Comparison of ENCODE assay signal across 8 cellular contexts in the genomic region with DNA sequence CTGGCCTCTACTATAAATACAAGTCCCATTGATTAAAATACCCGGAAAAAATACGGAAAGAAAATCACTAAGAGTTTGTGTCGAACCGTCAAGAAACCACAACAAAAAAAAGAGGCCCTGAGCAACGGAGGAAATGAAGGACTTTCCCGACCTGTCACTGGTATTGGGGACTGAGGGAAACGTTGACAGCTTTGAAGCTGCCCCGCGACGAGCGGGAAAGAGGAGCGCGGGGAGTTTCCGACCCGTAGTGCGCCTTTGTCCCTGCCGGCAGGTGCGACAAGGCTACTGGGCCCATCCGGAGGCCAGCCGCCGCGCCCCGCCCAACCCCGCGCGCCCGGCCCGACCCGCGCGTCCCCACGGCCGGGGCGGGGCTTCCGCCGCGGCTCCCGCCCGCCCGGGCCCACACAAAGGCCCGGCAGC. TPM values are rescaled to one million over a fixed set of nuclear protein-coding genes. Genes with fewer than 3 reads are reported as not detected.
A peak's percentile ranks its signal among the peaks of the same experiment; 100 is the strongest.
DNase-seq lines count a peak whose midpoint lies in the region; ATAC-seq, FAIRE-seq and TF ChIP-seq lines count a peak whose summit lies in the region.

No MANE protein-coding gene starts in this region.

- no peaks in the 10 kb centered on the region for H3K27me3 Mint-ChIP-seq in T-cell

- H3K27ac Mint-ChIP-seq in T-cell = peak overlapping the region; percentile 83 to 95

- H3K9me3 ChIP-seq in right atrium auricular region (no peaks in the 10 kb centered on the region), vagina (no peaks in the 10 kb centered on the region)

- H3K4me1 ChIP-seq in right atrium auricular region (peaks cover 0 to 45% of the 10 kb centered on the region in 2 donors), vagina (peaks cover 58% of the 10 kb centered on the region)

- intact Hi-C loops in vagina (cut with DNase I) = loop anchor here (5.0 kb wide), 1 partner anchor 153 kb away; a partner anchor contains a TSS

- TF ChIP-seq POLR2A in GM12891 (IDR thresholded peaks at IDR 0.05; ENCODE audit: low read depth, low read length) (peak; percentile 73), vagina (IDR thresholded peaks at IDR 0.05) (no peak)

- no peak for FAIRE-seq in GM12891 (lab: Jason Lieb, UNC)

- ATAC-seq in HG02623 (IDR thresholded peaks at IDR 0.05; ENCODE audit: unreplicated experiment) (peak; percentile 79), T-cell (replicated peaks in 1 of 4) (peak; percentile 75 to 81 (median 78))

- DNase-seq in GM12891 (ENCODE audit: insufficient read length, low spot score) = peak; percentile 76
- DNase-seq in NCI-H1105 (lab: John Stamatoyannopoulos, UW) = peak; percentile 61
- DNase-seq in T-cell = peak in 32 of 34 experiments; percentile 51 to 78 (median 68)
- DNase-seq in amygdala (lab: John Stamatoyannopoulos, UW) = peak in 37 of 56 donors; percentile 44 to 95 (median 79)
- DNase-seq in right atrium auricular region (ENCODE audit: low spot score) = peak; percentile 76
- DNase-seq in putamen (ENCODE audit: low spot score) = peak; percentile 84
- no peak for DNase-seq in vagina (ENCODE audit: extremely low spot score in 2 of 2)

- H3K27ac ChIP-seq in right atrium auricular region = peak overlapping the region; percentile 91 to 95
- H3K27ac ChIP-seq in vagina = peak overlapping the region; percentile 93

- TF ChIP-seq CTCF in right atrium auricular region (IDR thresholded peaks at IDR 0.05) = no peak
- no peak for TF ChIP-seq CTCF in vagina (IDR thresholded peaks at IDR 0.05)

- H3K4me1 Mint-ChIP-seq in T-cell = peaks cover 39 to 70% (median 67%) of the 10 kb centered on the region in 3 donors

- H3K36me3 ChIP-seq in right atrium auricular region = peaks cover 36% of the 10 kb centered on the region
- H3K36me3 ChIP-seq in vagina = peaks cover 0 to 32% of the 10 kb centered on the region in 2 donors

- H3K9me3 Mint-ChIP-seq in T-cell = no peaks in the 10 kb centered on the region

- H3K27me3 ChIP-seq in right atrium auricular region (no peaks in the 10 kb centered on the region), vagina (no peaks in the 10 kb centered on the region)

- peak overlapping the region; percentile 89 to 99 (median 90) for H3K4me3 Mint-ChIP-seq in T-cell

- POLR2A ChIA-PET in T-cell (lab: Charles Lee) = no interaction called here

- CTCF ChIA-PET in T-cell (lab: Charles Lee) = no interaction called here

- H3K4me3 ChIP-seq in right atrium auricular region (peak overlapping the region; percentile 53 to 80), vagina (peak overlapping the region; percentile 88 to 93)

- H3K36me3 Mint-ChIP-seq in T-cell = peaks cover 36% of the 10 kb centered on the region

TF ChIP-seq in GM12891, 5 proteins besides CTCF, POLR2A, EP300 and RAD21:
- no peak for TF ChIP-seq SPI1 (IDR thresholded peaks at IDR 0.05; ENCODE audit: low read depth, low read length)
- peak; percentile 80; the same call in 1 of the 2 replicates for TF ChIP-seq POLR2AphosphoS5 (IDR thresholded peaks at IDR 0.05; ENCODE audit: low read depth, low read length)
- no peak for TF ChIP-seq PAX5 (IDR thresholded peaks at IDR 0.05; ENCODE audit: insufficient read depth, low read length, severe bottlenecking)
- TF ChIP-seq POU2F2 (IDR thresholded peaks at IDR 0.05; ENCODE audit: low read depth, low read length) = peak; percentile 41; the same call in 1 of the 2 replicates
- TF ChIP-seq TAF1 (IDR thresholded peaks at IDR 0.05; ENCODE audit: low read depth, low read length) = peak; percentile 68; the same call in 1 of the 2 replicates

RNA-seq across cellular contexts. Expression of a gene that starts 0.4 kb away (rescaled TPM):
- polyA plus RNA-seq in GM12891 (2012; ENCODE audit: low read depth, missing spikeins) = 11.0 TPM
- total RNA-seq in T-cell = 10 to 100 TPM; 57.4 to 73.3 (median 63.3) TPM
- 10 to 100 TPM; 39.8 to 40.6 TPM for total RNA-seq in right atrium auricular region
- 64.6 TPM for total RNA-seq in vagina

RNA-seq across cellular contexts. Expression of a gene that starts 0.5 kb away (rescaled TPM):
- polyA plus RNA-seq in GM12891 (2012; ENCODE audit: low read depth, missing spikeins) = 116 TPM
- total RNA-seq in T-cell (100 to 1,000 TPM in 2 of 5 donors, 10 to 100 TPM in 3; 77.1 to 110 (median 86.6) TPM), right atrium auricular region (10 to 100 TPM; 29.7 to 49.3 TPM), vagina (73.4 TPM)

RNA-seq across cellular contexts. Expression of a gene that starts 20.3 kb away (rescaled TPM):
- 34.8 TPM for polyA plus RNA-seq in GM12891 (2012; ENCODE audit: low read depth, missing spikeins)
- total RNA-seq in T-cell (10 to 100 TPM; 21.0 to 47.0 (median 39.1) TPM), right atrium auricular region (10 to 100 TPM; 37.7 to 46.7 TPM), vagina (29.7 TPM)

RNA-seq across cellular contexts. Expression of a gene that starts 20.6 kb away (rescaled TPM):
- 184 TPM for polyA plus RNA-seq in GM12891 (2012; ENCODE audit: low read depth, missing spikeins)
- total RNA-seq in T-cell (10 to 100 TPM; 61.8 to 85.8 (median 81.3) TPM), right atrium auricular region (100 to 1,000 TPM; 138 to 328 TPM), vagina (68.5 TPM)

Comparison
In these comparisons a context has a peak if more than half of its experiments do, and no peak if none do; other contexts are left out.
1. DNase-seq: peak in GM12891 (single experiment), NCI-H1105 (single experiment), T-cell (32 of 34), amygdala (37 of 56), right atrium auricular region (single experiment) and putamen (single experiment); none in vagina (0 of 2).